In genomic region chr18:10571537-10571936, GRCh38 we compare ENCODE assay signal across 1 cellular context.
TF ChIP-seq lines count a peak whose summit lies in the region.

No MANE protein-coding gene starts in this region.

TF ChIP-seq in HepG2, 621 proteins besides CTCF, POLR2A, EP300 and RAD21:
- no peak for TF ChIP-seq DDIT3 (CRISPR knock-in tag; IDR thresholded peaks at IDR 0.05)
- TF ChIP-seq SNAI1 (CRISPR knock-in tag; IDR thresholded peaks at IDR 0.05; ENCODE audit: borderline replicate concordance): no peak
- no peak for TF ChIP-seq BCLAF1 (IDR thresholded peaks at IDR 0.05)
- TF ChIP-seq ZXDC (CRISPR knock-in tag; IDR thresholded peaks at IDR 0.05): no peak
- no peak for TF ChIP-seq HNF4G (IDR thresholded peaks at IDR 0.05; ENCODE audit: borderline replicate concordance, low read depth, low read length)
- no peak for TF ChIP-seq HNF4G (CRISPR knock-in tag; IDR thresholded peaks at IDR 0.05; ENCODE audit: borderline replicate concordance, low read depth)
- no peak for TF ChIP-seq RBM22 (optimal IDR thresholded peaks at IDR 0.05; ENCODE audit: low read length)
- TF ChIP-seq SOX13 (IDR thresholded peaks at IDR 0.05): no peak
- TF ChIP-seq SOX13 (CRISPR knock-in tag; conservative IDR thresholded peaks at IDR 0.05 in 1 of 2, IDR thresholded peaks at IDR 0.05 in 1 of 2): no peak
- TF ChIP-seq ARID2 (CRISPR knock-in tag; IDR thresholded peaks at IDR 0.05; ENCODE audit: borderline replicate concordance): no peak
TF ChIP-seq in HepG2: peak in this region for 0.
